13 cellular contexts compared by ENCODE assay signal in the genomic region with DNA sequence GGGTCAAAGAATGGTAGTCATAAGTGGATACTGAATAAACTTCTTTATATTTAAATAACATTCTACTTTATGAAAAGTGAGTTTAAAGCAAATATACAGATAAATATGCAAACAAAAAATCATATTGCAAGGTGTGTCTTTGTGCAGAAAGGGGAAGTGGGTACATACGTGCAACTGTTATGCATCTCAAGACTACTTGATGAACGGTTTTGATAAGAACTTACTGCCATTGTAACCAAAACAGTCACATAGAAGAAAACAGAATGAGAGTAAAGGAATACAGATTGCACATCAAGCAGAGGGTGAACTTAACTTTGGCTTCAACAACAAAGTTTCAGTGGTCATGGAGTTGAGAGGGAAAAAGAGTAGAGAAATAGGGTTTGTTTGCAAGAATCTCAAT. TPM values are rescaled to one million over a fixed set of nuclear protein-coding genes. Genes with fewer than 3 reads are reported as not detected.
DNase-seq lines count a peak whose midpoint lies in the region; ATAC-seq and TF ChIP-seq lines count a peak whose summit lies in the region.
"Had no signal": no experiment of that assay in that cellular context is flagged by ENCODE, and none has a peak within 500 bp of the region (broad histone marks: within the 10 kb centered on the region; RNA-seq: fewer than 3 reads in every experiment).

No MANE protein-coding gene starts in this region.

- H3K27ac ChIP-seq in OCI-LY3 (ENCODE audit: low read length), result no peak overlapping the region
- H3K27ac ChIP-seq in naive thymus-derived CD4-positive, alpha-beta T cell (ENCODE audit: low read depth, low read length), result peak overlapping the region; percentile 93
- no peak overlapping the region for H3K27ac ChIP-seq in osteoblast (ENCODE audit: low read depth, low read length)

- peaks cover 12% of the 10 kb centered on the region for H3K36me3 ChIP-seq in OCI-LY3 (replicated peaks; ENCODE audit: low read depth, low read length)
- no peaks in the 10 kb centered on the region for H3K36me3 ChIP-seq in naive thymus-derived CD4-positive, alpha-beta T cell (ENCODE audit: control insufficient read depth in 2 of 3, insufficient read depth in 3 of 3, low read length in 3 of 3)
- H3K36me3 ChIP-seq in osteoblast (ENCODE audit: insufficient read depth, low read length), result no peaks in the 10 kb centered on the region

- intact Hi-C loops in naive thymus-derived CD4-positive, alpha-beta T cell (cut with micrococcal nuclease), result loop anchor here (1.0 to 10.0 kb wide), 7 partner anchors 8 to 1822 kb away; partner anchors contain the start of genes CAMK4 (in 1 of the 2) and SLC25A46 (in 1 of the 2)

- H3K79me2 ChIP-seq in OCI-LY3 (ENCODE audit: low read length) (peaks cover 100% of the 10 kb centered on the region), osteoblast (ENCODE audit: insufficient read depth, low read length) (no peaks in the 10 kb centered on the region)

- peak overlapping the region; percentile 59 for H3K4me3 Mint-ChIP-seq in activated T-cell treated with anti-CD3 and anti-CD28 coated beads, Interleukin-2, amount 50 U/mL, for 4 hours
- H3K4me3 Mint-ChIP-seq in naive thymus-derived CD4-positive, alpha-beta T cell, result peak overlapping the region; percentile 72 to 93 (median 79)

- no peaks in the 10 kb centered on the region for H3K27me3 Mint-ChIP-seq in activated T-cell treated with anti-CD3 and anti-CD28 coated beads, Interleukin-2, amount 50 U/mL, for 4 hours (ENCODE audit: low read depth)
- no peaks in the 10 kb centered on the region for H3K27me3 Mint-ChIP-seq in naive thymus-derived CD4-positive, alpha-beta T cell

- H3K9me3 Mint-ChIP-seq in activated T-cell treated with anti-CD3 and anti-CD28 coated beads, Interleukin-2, amount 50 U/mL, for 4 hours, result no peaks in the 10 kb centered on the region
- H3K9me3 Mint-ChIP-seq in naive thymus-derived CD4-positive, alpha-beta T cell, result peaks cover 0 to 3% (median 0%) of the 10 kb centered on the region in 11 donors

- H3K27ac Mint-ChIP-seq in naive thymus-derived CD4-positive, alpha-beta T cell, result peak overlapping the region; percentile 86 to 99 (median 94)

- H2AFZ ChIP-seq in OCI-LY3 (ENCODE audit: low read depth, low read length), result no peak overlapping the region
- H2AFZ ChIP-seq in osteoblast (ENCODE audit: low read length), result no peak overlapping the region

- H3K27me3 ChIP-seq in OCI-LY3 (ENCODE audit: low read depth, low read length), result no peaks in the 10 kb centered on the region
- H3K27me3 ChIP-seq in naive thymus-derived CD4-positive, alpha-beta T cell (ENCODE audit: control insufficient read depth in 2 of 2, insufficient read depth in 2 of 2, low read length in 2 of 2), result no peaks in the 10 kb centered on the region
- H3K27me3 ChIP-seq in osteoblast (ENCODE audit: insufficient read depth, low read length), result no peaks in the 10 kb centered on the region

- peaks cover 61% of the 10 kb centered on the region for H4K20me1 ChIP-seq in OCI-LY3 (ENCODE audit: insufficient read depth, low read length)
- H4K20me1 ChIP-seq in osteoblast (ENCODE audit: insufficient read depth, low read length), result no peaks in the 10 kb centered on the region

- H3K4me3 ChIP-seq in OCI-LY3 (ENCODE audit: low read length) (no peak overlapping the region), osteoblast (ENCODE audit: insufficient read depth, low read length) (no peak overlapping the region)
- peak overlapping the region; percentile 5 for H3K4me3 ChIP-seq in naive thymus-derived CD4-positive, alpha-beta T cell (ENCODE audit: low read length)

- ATAC-seq in activated T-cell treated with anti-CD3 and anti-CD28 coated beads, Interleukin-2, amount 50 U/mL, for 4 hours, result no peak
- peak; percentile 24 for ATAC-seq in HG02678 (IDR thresholded peaks at IDR 0.05; ENCODE audit: unreplicated experiment)
- peak; percentile 45 for ATAC-seq in naive thymus-derived CD4-positive, alpha-beta T cell

- peaks cover 3% of the 10 kb centered on the region for H3K36me3 Mint-ChIP-seq in activated T-cell treated with anti-CD3 and anti-CD28 coated beads, Interleukin-2, amount 50 U/mL, for 4 hours (ENCODE audit: insufficient read depth)
- H3K36me3 Mint-ChIP-seq in naive thymus-derived CD4-positive, alpha-beta T cell, result peaks cover 0 to 39% (median 6%) of the 10 kb centered on the region in 5 donors

- TF ChIP-seq CTCF in OCI-LY3 (IDR thresholded peaks at IDR 0.05; ENCODE audit: low read depth, low read length), result no peak
- no peak for TF ChIP-seq CTCF in osteoblast (IDR thresholded peaks at IDR 0.05; ENCODE audit: extremely low read depth, low read depth, low read length)

- CTCF ChIA-PET in naive thymus-derived CD4-positive, alpha-beta T cell (lab: Charles Lee), result interaction anchor here (3.4 kb wide), 1 partner anchor 44 kb away, joined by 13 read pairs; no protein-coding TSS in a partner anchor

- peaks cover 91% of the 10 kb centered on the region for H3K4me1 Mint-ChIP-seq in activated T-cell treated with anti-CD3 and anti-CD28 coated beads, Interleukin-2, amount 50 U/mL, for 4 hours (ENCODE audit: low read depth)
- peaks cover 53 to 96% (median 93%) of the 10 kb centered on the region in 7 donors for H3K4me1 Mint-ChIP-seq in naive thymus-derived CD4-positive, alpha-beta T cell

- no peaks in the 10 kb centered on the region for H3K9me3 ChIP-seq in OCI-LY3 (ENCODE audit: insufficient read depth, low read length)
- no peaks in the 10 kb centered on the region for H3K9me3 ChIP-seq in naive thymus-derived CD4-positive, alpha-beta T cell (ENCODE audit: control insufficient read depth in 2 of 3, low read length in 3 of 3)
- H3K9me3 ChIP-seq in osteoblast (ENCODE audit: low read depth, low read length), result no peaks in the 10 kb centered on the region

- peak overlapping the region; percentile 55 for H3K4me2 ChIP-seq in OCI-LY3 (ENCODE audit: low read length)
- no peak overlapping the region for H3K4me2 ChIP-seq in osteoblast (ENCODE audit: insufficient read depth, low read length)

- H3K4me1 ChIP-seq in OCI-LY3 (ENCODE audit: low read length) (peaks cover 87% of the 10 kb centered on the region), osteoblast (ENCODE audit: insufficient read depth, low read length) (no peaks in the 10 kb centered on the region)
- peaks cover 91 to 94% of the 10 kb centered on the region in 2 donors for H3K4me1 ChIP-seq in naive thymus-derived CD4-positive, alpha-beta T cell (ENCODE audit: control insufficient read depth in 2 of 2, insufficient read depth in 2 of 2, low read length in 2 of 2)

- DNase-seq in activated T-cell treated with anti-CD3 and anti-CD28 coated beads, Interleukin-2, amount 50 U/mL, for 4 hours, result no peak
- DNase-seq in activated T-cell treated with anti-CD3 and anti-CD28 coated beads, Interleukin-2, amount 50 U/mL, for 48 hours, result no peak
- peak in 6 of 9 donors; percentile 28 to 70 (median 59) for DNase-seq in naive thymus-derived CD4-positive, alpha-beta T cell
- DNase-seq in osteoblast (ENCODE audit: insufficient read length, low spot score, missing footprints), result no peak
- DNase-seq in RKO (ENCODE audit: low spot score), result no peak
- DNase-seq in SW480 (ENCODE audit: low spot score), result no peak
- DNase-seq: activated CD4-positive, CD25-positive, alpha-beta regulatory T cell; activated gamma-delta T cell; DMS 273 treated with DMSO at 0.1 percent for 48 hours; HCEC 1CT; NCI-H2107 had no signal

- POLR2A ChIA-PET in naive thymus-derived CD4-positive, alpha-beta T cell (lab: Charles Lee), result interaction anchor here (4.0 to 13.1 kb wide), 2 partner anchors 8 to 12 kb away, joined by 35 to 207 read pairs; partner anchors contain the start of gene CAMK4

- H3K9ac ChIP-seq in OCI-LY3 (ENCODE audit: low read length), result no peak overlapping the region

RNA-seq across cellular contexts. Expression of gene CAMK4, which starts 9.9 kb away (rescaled TPM):
- 10 to 100 TPM; 35.5 to 49.5 (median 36.9) TPM for total RNA-seq in activated T-cell treated with anti-CD3 and anti-CD28 coated beads, Interleukin-2, amount 50 U/mL, for 4 hours
- total RNA-seq in naive thymus-derived CD4-positive, alpha-beta T cell, result 100 to 1,000 TPM; 118 to 366 (median 210) TPM
- 100 to 1,000 TPM; 188 to 200 TPM for polyA plus RNA-seq in naive thymus-derived CD4-positive, alpha-beta T cell
- total RNA-seq in osteoblast, result 0.29 and 0.72 TPM in 2 replicates

Comparison
In these comparisons a context has a peak if more than half of its experiments do, and no peak if none do; other contexts are left out.
1. ATAC-seq: peak in HG02678 (single experiment) and naive thymus-derived CD4-positive, alpha-beta T cell (single experiment); none in activated T-cell treated with anti-CD3 and anti-CD28 coated beads, Interleukin-2, amount 50 U/mL, for 4 hours (0 of 2).
2. DNase-seq: peak in naive thymus-derived CD4-positive, alpha-beta T cell (6 of 9); none in activated T-cell treated with anti-CD3 and anti-CD28 coated beads, Interleukin-2, amount 50 U/mL, for 4 hours (single experiment), activated T-cell treated with anti-CD3 and anti-CD28 coated beads, Interleukin-2, amount 50 U/mL, for 48 hours (0 of 2), osteoblast (single experiment), RKO (single experiment) and SW480 (single experiment).
3. RNA of gene CAMK4, which starts 9.9 kb away (total RNA-seq): 118 to 366 TPM in naive thymus-derived CD4-positive, alpha-beta T cell and 35.5 to 49.5 TPM in activated T-cell treated with anti-CD3 and anti-CD28 coated beads, Interleukin-2, amount 50 U/mL, for 4 hours; 0.29 to 0.72 TPM in osteoblast; every median in the first group is over 10 times any median in the second.